16 cellular contexts compared by ENCODE assay signal in genomic region chr9:129949821-129950220, GRCh38.
DNase-seq lines count a peak whose midpoint lies in the region; ATAC-seq and TF ChIP-seq lines count a peak whose summit lies in the region.
"Had no signal": no experiment of that assay in that cellular context is flagged by ENCODE, and none has a peak within 500 bp of the region (broad histone marks: within the 10 kb centered on the region; RNA-seq: fewer than 3 reads in every experiment).

No MANE protein-coding gene starts in this region.

- H3K36me3 ChIP-seq in ascending aorta (peaks cover 9 to 10% of the 10 kb centered on the region in 2 donors), uterus (no peaks in the 10 kb centered on the region)
- H3K36me3 ChIP-seq in CD8-positive, alpha-beta T cell (ENCODE audit: insufficient read depth, low read length): peaks cover 22% of the 10 kb centered on the region

- no peaks in the 10 kb centered on the region for H3K9me3 ChIP-seq in ascending aorta
- H3K9me3 ChIP-seq in uterus: no peaks in the 10 kb centered on the region
- no peaks in the 10 kb centered on the region for H3K9me3 ChIP-seq in CD8-positive, alpha-beta T cell (ENCODE audit: low read length)

- no peak overlapping the region for H3K4me3 Mint-ChIP-seq in activated naive CD4-positive, alpha-beta T cell treated with anti-CD3 and anti-CD28 coated beads, Interleukin-2, amount 50 U/mL, for 24 hours
- no peak overlapping the region for H3K4me3 Mint-ChIP-seq in nephron
- H3K4me3 Mint-ChIP-seq in CD8-positive, alpha-beta T cell: no peak overlapping the region
- H3K4me3 Mint-ChIP-seq: brain, mesothelial cell of epicardium had no signal

- H3K27me3 ChIP-seq in ascending aorta: no peaks in the 10 kb centered on the region
- H3K27me3 ChIP-seq in uterus: no peaks in the 10 kb centered on the region
- H3K27me3 ChIP-seq in CD8-positive, alpha-beta T cell (ENCODE audit: insufficient read depth, low read length): no peaks in the 10 kb centered on the region

- intact Hi-C loops in ascending aorta (cut with DNase I) (no loop called here), uterus (cut with DNase I; ENCODE audit: low total_unique reads) (no loop called here)
- intact Hi-C loops in CD8-positive, alpha-beta T cell (cut with DNase I, micrococcal nuclease): loop anchor here (1.0 to 5.0 kb wide), 2 partner anchors 12 to 323 kb away; partner anchors contain the start of gene NTMT1 (in 1 of the 2)

- ATAC-seq in CD8-positive, alpha-beta T cell: no peak
- ATAC-seq: K562 had no signal

- CTCF ChIA-PET in HEK293T (lab: Yijun Ruan, JAX): no interaction called here
- CTCF ChIA-PET in CD8-positive, alpha-beta T cell (lab: Charles Lee): interaction anchor here (0.7 kb wide), 1 partner anchor 120 kb away, joined by 3 read pairs; no protein-coding TSS in a partner anchor

- peaks cover 13% of the 10 kb centered on the region for H3K36me3 Mint-ChIP-seq in activated naive CD4-positive, alpha-beta T cell treated with anti-CD3 and anti-CD28 coated beads, Interleukin-2, amount 50 U/mL, for 24 hours
- H3K36me3 Mint-ChIP-seq in nephron (ENCODE audit: low read depth): peaks cover 17% of the 10 kb centered on the region
- H3K36me3 Mint-ChIP-seq in CD8-positive, alpha-beta T cell: peaks cover 59% of the 10 kb centered on the region

- peak overlapping the region; percentile 39 to 60 for H3K27ac ChIP-seq in ascending aorta
- peak overlapping the region; percentile 62 to 85 for H3K27ac ChIP-seq in uterus
- H3K27ac ChIP-seq in CD8-positive, alpha-beta T cell (ENCODE audit: low read depth, low read length): no peak overlapping the region

- POLR2A ChIA-PET in HEK293T (lab: Yijun Ruan, JAX): no interaction called here
- POLR2A ChIA-PET in CD8-positive, alpha-beta T cell (lab: Charles Lee): no interaction called here

- H3K4me3 ChIP-seq in ascending aorta: no peak overlapping the region
- H3K4me3 ChIP-seq in uterus: no peak overlapping the region
- no peak overlapping the region for H3K4me3 ChIP-seq in CD8-positive, alpha-beta T cell (ENCODE audit: low read depth, low read length)
- H3K4me3 ChIP-seq: K562 had no signal

- H3K9me3 Mint-ChIP-seq in activated naive CD4-positive, alpha-beta T cell treated with anti-CD3 and anti-CD28 coated beads, Interleukin-2, amount 50 U/mL, for 24 hours: no peaks in the 10 kb centered on the region
- no peaks in the 10 kb centered on the region for H3K9me3 Mint-ChIP-seq in nephron
- no peaks in the 10 kb centered on the region for H3K9me3 Mint-ChIP-seq in CD8-positive, alpha-beta T cell
- H3K9me3 Mint-ChIP-seq: brain, mesothelial cell of epicardium had no signal

- H3K27me3 Mint-ChIP-seq in activated naive CD4-positive, alpha-beta T cell treated with anti-CD3 and anti-CD28 coated beads, Interleukin-2, amount 50 U/mL, for 24 hours: no peaks in the 10 kb centered on the region
- H3K27me3 Mint-ChIP-seq in nephron (ENCODE audit: low read depth): no peaks in the 10 kb centered on the region
- H3K27me3 Mint-ChIP-seq in CD8-positive, alpha-beta T cell (ENCODE audit: low read depth): no peaks in the 10 kb centered on the region
- H3K27me3 Mint-ChIP-seq: brain had no signal

- H3K4me1 Mint-ChIP-seq in activated naive CD4-positive, alpha-beta T cell treated with anti-CD3 and anti-CD28 coated beads, Interleukin-2, amount 50 U/mL, for 24 hours: peaks cover 49% of the 10 kb centered on the region
- peaks cover 16% of the 10 kb centered on the region for H3K4me1 Mint-ChIP-seq in nephron
- H3K4me1 Mint-ChIP-seq in CD8-positive, alpha-beta T cell (ENCODE audit: low read depth): peaks cover 52% of the 10 kb centered on the region

- TF ChIP-seq CTCF in ascending aorta (IDR thresholded peaks at IDR 0.05) (no peak), nephron (IDR thresholded peaks at IDR 0.05; ENCODE audit: unreplicated experiment in 3 of 3) (no peak), uterus (IDR thresholded peaks at IDR 0.05) (no peak)
- TF ChIP-seq CTCF in CD8-positive, alpha-beta T cell (IDR thresholded peaks at IDR 0.05): no peak

- peak overlapping the region; percentile 30 for H3K27ac Mint-ChIP-seq in activated naive CD4-positive, alpha-beta T cell treated with anti-CD3 and anti-CD28 coated beads, Interleukin-2, amount 50 U/mL, for 24 hours
- peak overlapping the region in 2 of 3 experiments; percentile 3 to 17 for H3K27ac Mint-ChIP-seq in nephron
- no peak overlapping the region for H3K27ac Mint-ChIP-seq in CD8-positive, alpha-beta T cell

- peaks cover 3 to 46% of the 10 kb centered on the region in 2 donors for H3K4me1 ChIP-seq in ascending aorta
- H3K4me1 ChIP-seq in uterus: peaks cover 0 to 5% of the 10 kb centered on the region in 2 donors
- peaks cover 26% of the 10 kb centered on the region for H3K4me1 ChIP-seq in CD8-positive, alpha-beta T cell (ENCODE audit: insufficient read depth, low read length)

- DNase-seq in activated naive CD4-positive, alpha-beta T cell treated with anti-CD3 and anti-CD28 coated beads, Interleukin-2, amount 50 U/mL, for 16 hours: no peak
- no peak for DNase-seq in ascending aorta (ENCODE audit: low spot score in 2 of 2)
- no peak for DNase-seq in uterus
- no peak for DNase-seq in HEK293T (ENCODE audit: extremely low spot score)
- DNase-seq in NOMO-1 treated with dmso at 0.1 percent for 144 hours (lab: John Stamatoyannopoulos, UW; ENCODE audit: unreplicated experiment): no peak
- DNase-seq in CD8-positive, alpha-beta T cell: no peak
- DNase-seq: activated effector memory CD4-positive, alpha-beta T cell treated with anti-CD3 and anti-CD28 coated beads, Interleukin-2, amount 50 U/mL, for 16 hours; DMS 273 treated with DMSO at 0.1 percent for 48 hours; kidney; NCI-H1417 treated with DMSO at 0.1 percent for 48 hours; NK-92 treated with Interleukin-12 subunit alpha and Interleukin-12 subunit beta, amount 100 ng/mL, for 24 hours had no signal

- no peak for TF ChIP-seq POLR2A in uterus (IDR thresholded peaks at IDR 0.05)

TF ChIP-seq in HEK293T, 16 proteins besides CTCF, POLR2A, EP300 and RAD21:
- TF ChIP-seq BHLHE40 (IDR thresholded peaks at IDR 0.05; ENCODE audit: borderline replicate concordance) (no peak), LEF1 (IDR thresholded peaks at IDR 0.05; ENCODE audit: borderline replicate concordance) (no peak), NFRKB (IDR thresholded peaks at IDR 0.05) (no peak), FOXA1 (IDR thresholded peaks at IDR 0.05) (no peak), ZNF384 (IDR thresholded peaks at IDR 0.05) (no peak), PKNOX1 (IDR thresholded peaks at IDR 0.05) (no peak), SP1 (IDR thresholded peaks at IDR 0.05) (no peak), L3MBTL2 (conservative IDR thresholded peaks at IDR 0.05) (no peak), ELF4 (IDR thresholded peaks at IDR 0.05) (no peak)

Comparison
In these comparisons a context has a peak if more than half of its experiments do, and no peak if none do; other contexts are left out.
1. intact Hi-C loops: an anchor here in CD8-positive, alpha-beta T cell (1.0 to 5.0 kb wide); none called in ascending aorta and uterus.